In the genomic region with DNA sequence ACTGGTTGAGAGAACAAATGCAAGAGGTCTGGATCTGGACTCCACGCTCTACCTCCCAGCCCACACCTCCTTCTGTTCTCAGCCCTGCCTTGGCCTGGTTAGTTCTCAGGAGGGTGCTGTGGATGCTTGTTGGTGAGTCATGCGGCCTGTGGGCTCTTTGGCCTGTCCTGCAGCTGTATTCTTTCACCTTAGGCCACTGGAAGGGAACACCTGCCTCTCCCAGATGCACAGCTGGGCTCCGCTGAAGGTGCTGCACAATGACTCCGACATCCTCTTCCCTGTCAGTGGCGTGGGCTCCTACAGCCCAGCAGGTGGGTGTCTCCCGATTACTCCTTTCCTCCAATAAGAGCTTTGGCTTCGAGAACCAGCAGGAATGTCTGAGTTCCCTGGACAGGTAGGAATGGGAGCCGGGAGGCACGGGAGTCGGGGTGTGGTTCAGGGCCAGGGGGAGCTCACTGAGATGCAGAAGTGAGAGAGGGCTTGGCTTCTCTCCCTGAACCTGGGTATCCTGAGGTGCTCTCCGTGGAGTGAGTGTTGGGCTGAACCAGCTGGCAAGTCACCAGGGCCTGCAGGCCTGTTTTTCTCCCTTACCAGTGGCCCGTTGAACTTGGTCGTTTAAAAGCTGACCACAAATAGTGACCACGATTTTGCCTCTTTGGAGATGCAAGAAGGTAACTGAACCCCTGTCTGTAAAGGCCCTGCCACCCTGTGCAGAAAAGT, we compare ENCODE assay signal across 14 cellular contexts.
DNase-seq lines count a peak whose midpoint lies in the region; TF ChIP-seq lines count a peak whose summit lies in the region.
"Had no signal": no experiment of that assay in that cellular context is flagged by ENCODE, and none has a peak within 500 bp of the region (broad histone marks: within the 10 kb centered on the region; RNA-seq: fewer than 3 reads in every experiment).

No MANE protein-coding gene starts in this region.

- H3K79me2 ChIP-seq in osteoblast (ENCODE audit: insufficient read depth, low read length): no peaks in the 10 kb centered on the region

- in situ Hi-C loops in HAP-1 (cut with MboI; ENCODE audit: low sequenced_read_pairs): loop anchor here (10.0 to 25.0 kb wide), 3 partner anchors 117 to 674 kb away; partner anchors contain the start of gene NPIPB2

- peaks cover 0 to 34% (median 3%) of the 10 kb centered on the region in 11 experiments; a peak in 6 of 22 replicates for H3K36me3 ChIP-seq in BLaER1 treated with 17β-estradiol and CSF1 and Interleukin-3, amounts not matched to agents 10 nM and 100 nM
- H3K36me3 ChIP-seq in osteoblast (ENCODE audit: insufficient read depth, low read length) (no peaks in the 10 kb centered on the region), HAP-1 (replicated peaks) (no peaks in the 10 kb centered on the region)

- H3K4me2 ChIP-seq in BLaER1 treated with 17β-estradiol and CSF1 and Interleukin-3, amounts not matched to agents 10 nM and 100 nM: peak overlapping the region in 7 of 11 experiments; percentile 32 to 80 (median 59); a peak in 12 of 22 replicates
- H3K4me2 ChIP-seq in osteoblast (ENCODE audit: insufficient read depth, low read length): no peak overlapping the region

- no peak overlapping the region for H2AFZ ChIP-seq in osteoblast (ENCODE audit: low read length)

- DNase-seq in M059J (ENCODE audit: low read depth) (peak; percentile 79), epithelial cell of esophagus (ENCODE audit: low read depth) (peak; percentile 40), osteoblast (ENCODE audit: insufficient read length, low spot score, missing footprints) (no peak), NCI-H2081 treated with DMSO at 0.1 percent for 48 hours (lab: John Stamatoyannopoulos, UW) (no peak), amygdala (lab: John Stamatoyannopoulos, UW) (no peak), HAP-1 (ENCODE audit: low spot score in 2 of 2) (no peak), HuH-7 (ENCODE audit: low spot score) (no peak)
- DNase-seq: activated CD4-positive, alpha-beta memory T cell treated with anti-CD3 and anti-CD28 coated beads for 36 hours; activated naive CD4-positive, alpha-beta T cell treated with anti-CD3 and anti-CD28 coated beads for 36 hours; NCI-H2029; OCI-M1; stimulated activated CD8-positive, alpha-beta memory T cell treated with anti-CD3 and anti-CD28 coated beads, Interleukin-4, amount 100 ng/mL, for 48 hours had no signal

- H3K9ac ChIP-seq in BLaER1 treated with 17β-estradiol and CSF1 and Interleukin-3, amounts not matched to agents 10 nM and 100 nM: no peak overlapping the region

- no peaks in the 10 kb centered on the region for H3K27me3 ChIP-seq in BLaER1 treated with 17β-estradiol and CSF1 and Interleukin-3, amounts not matched to agents 10 nM and 100 nM
- H3K27me3 ChIP-seq in osteoblast (ENCODE audit: insufficient read depth, low read length) (no peaks in the 10 kb centered on the region), HAP-1 (ENCODE audit: low read depth) (no peaks in the 10 kb centered on the region)

- no peaks in the 10 kb centered on the region for H3K9me3 ChIP-seq in BLaER1 treated with 17β-estradiol and CSF1 and Interleukin-3, amounts not matched to agents 10 nM and 100 nM (replicated peaks in 1 of 11)
- H3K9me3 ChIP-seq in osteoblast (ENCODE audit: low read depth, low read length) (no peaks in the 10 kb centered on the region), HAP-1 (no peaks in the 10 kb centered on the region)

- H3K4me1 ChIP-seq in BLaER1 treated with 17β-estradiol and CSF1 and Interleukin-3, amounts not matched to agents 10 nM and 100 nM: peaks cover 35 to 52% (median 48%) of the 10 kb centered on the region in 10 experiments
- peaks cover 21% of the 10 kb centered on the region for H3K4me1 ChIP-seq in osteoblast (ENCODE audit: insufficient read depth, low read length)
- H3K4me1 ChIP-seq in HAP-1: no peaks in the 10 kb centered on the region

- no peak overlapping the region for H3K4me3 ChIP-seq in BLaER1 treated with 17β-estradiol and CSF1 and Interleukin-3, amounts not matched to agents 10 nM and 100 nM
- H3K4me3 ChIP-seq in epithelial cell of esophagus (ENCODE audit: low read length): no peak overlapping the region
- H3K4me3 ChIP-seq in osteoblast (ENCODE audit: insufficient read depth, low read length): no peak overlapping the region
- H3K4me3 ChIP-seq in HAP-1: no peak overlapping the region
- H3K4me3 ChIP-seq: K562 had no signal

- TF ChIP-seq CTCF in epithelial cell of esophagus (IDR thresholded peaks at IDR 0.05; ENCODE audit: insufficient read depth, low read depth, low read length, missing control alignments) (no peak), osteoblast (IDR thresholded peaks at IDR 0.05; ENCODE audit: extremely low read depth, low read depth, low read length) (no peak)

- peaks cover 0 to 30% (median 0%) of the 10 kb centered on the region in 11 experiments; a peak in 5 of 22 replicates for H4K20me1 ChIP-seq in BLaER1 treated with 17β-estradiol and CSF1 and Interleukin-3, amounts not matched to agents 10 nM and 100 nM
- H4K20me1 ChIP-seq in osteoblast (ENCODE audit: insufficient read depth, low read length): peaks cover 8% of the 10 kb centered on the region

- H3K27ac ChIP-seq in BLaER1 treated with 17β-estradiol and CSF1 and Interleukin-3, amounts not matched to agents 10 nM and 100 nM: no peak overlapping the region
- peak overlapping the region; percentile 8 for H3K27ac ChIP-seq in osteoblast (ENCODE audit: low read depth, low read length)

Comparison
In these comparisons a context has a peak if more than half of its experiments do, and no peak if none do; other contexts are left out.
1. DNase-seq: peak in M059J (single experiment) and epithelial cell of esophagus (single experiment); none in osteoblast (single experiment), NCI-H2081 treated with DMSO at 0.1 percent for 48 hours (single experiment), amygdala (0 of 56), HAP-1 (0 of 2) and HuH-7 (single experiment).